8 cellular contexts compared by ENCODE assay signal in the genomic region with DNA sequence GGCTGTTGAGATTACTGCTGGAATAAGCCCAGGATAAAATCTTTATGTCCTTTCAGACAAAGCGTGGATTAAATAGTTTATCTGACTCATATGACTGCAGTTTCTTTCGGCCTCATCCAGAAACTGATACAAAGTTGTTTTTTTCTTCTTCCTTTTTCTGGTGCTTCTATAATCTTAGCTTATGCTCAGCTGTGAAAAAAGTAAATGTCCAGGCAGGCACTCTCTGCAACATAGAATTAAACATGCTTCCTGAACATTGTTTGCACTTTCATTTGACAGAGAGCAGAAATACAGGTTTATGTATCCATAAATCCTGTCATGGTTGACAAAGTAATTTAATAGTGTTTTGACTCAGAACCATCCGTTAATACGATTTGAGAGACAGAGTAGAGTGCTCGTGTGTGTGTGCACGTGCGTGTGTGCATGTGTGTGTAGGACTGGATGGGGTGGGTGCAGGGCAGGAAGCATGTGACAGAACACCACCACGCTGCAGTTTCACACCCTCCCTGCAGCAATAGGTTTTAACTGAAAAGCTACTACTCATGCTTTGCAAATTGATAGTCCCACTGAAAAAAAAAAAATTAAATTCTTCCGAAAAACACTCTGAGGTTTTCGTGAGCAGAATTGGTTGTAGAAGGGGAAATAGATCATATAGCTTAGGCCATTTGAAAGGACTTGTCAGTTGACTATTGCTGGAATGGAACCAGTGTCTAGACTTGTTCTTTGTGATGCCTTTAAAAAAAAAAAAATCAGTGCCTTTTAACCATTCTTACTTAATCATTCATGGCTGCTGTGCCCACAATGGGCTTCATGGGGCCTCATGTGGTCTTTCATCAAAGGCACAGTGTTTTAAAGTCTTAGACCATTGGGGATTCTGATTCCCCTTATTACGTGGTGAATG.
DNase-seq lines count a peak whose midpoint lies in the region; ATAC-seq and TF ChIP-seq lines count a peak whose summit lies in the region.

No MANE protein-coding gene starts in this region.

- no peaks in the 10 kb centered on the region for H3K36me3 ChIP-seq in left ventricle myocardium inferior

- peak overlapping the region; percentile 71 to 92 for H3K4me3 Mint-ChIP-seq in activated T-cell treated with anti-CD3 and anti-CD28 coated beads, Interleukin-2, amount 50 U/mL, for 72 hours

- peaks cover 96% of the 10 kb centered on the region for H3K4me1 ChIP-seq in left ventricle myocardium inferior

- ATAC-seq in HG03064 (IDR thresholded peaks at IDR 0.05; ENCODE audit: low read depth, unreplicated experiment), result peak; percentile 90
- ATAC-seq in activated T-cell treated with anti-CD3 and anti-CD28 coated beads, Interleukin-2, amount 50 U/mL, for 72 hours (replicated peaks in 1 of 2), result peak; percentile 89 to 94

- no peaks in the 10 kb centered on the region for H3K9me3 Mint-ChIP-seq in activated T-cell treated with anti-CD3 and anti-CD28 coated beads, Interleukin-2, amount 50 U/mL, for 72 hours

- H3K27ac Mint-ChIP-seq in activated T-cell treated with anti-CD3 and anti-CD28 coated beads, Interleukin-2, amount 50 U/mL, for 72 hours, result peak overlapping the region; percentile 86

- no peaks in the 10 kb centered on the region for H3K27me3 ChIP-seq in left ventricle myocardium inferior (ENCODE audit: low read depth)

- no peak for TF ChIP-seq CTCF in left ventricle myocardium inferior (IDR thresholded peaks at IDR 0.05; ENCODE audit: borderline replicate concordance)

- H3K4me1 Mint-ChIP-seq in activated T-cell treated with anti-CD3 and anti-CD28 coated beads, Interleukin-2, amount 50 U/mL, for 72 hours (ENCODE audit: low read depth), result peaks cover 71% of the 10 kb centered on the region

- DNase-seq in NCI-H345 (lab: John Stamatoyannopoulos, UW) (peak; percentile 33), NCI-H345 treated with DMSO at 0.1 percent for 48 hours (lab: John Stamatoyannopoulos, UW; ENCODE audit: unreplicated experiment) (no peak), NCI-H69 (lab: John Stamatoyannopoulos, UW) (peak; percentile 90), left ventricle myocardium inferior (peak; percentile 47), iPS-NIHi11 (ENCODE audit: low spot score) (no peak)
- peak; percentile 50 to 59 for DNase-seq in activated T-cell treated with anti-CD3 and anti-CD28 coated beads, Interleukin-2, amount 50 U/mL, for 72 hours
- peak; percentile 22 to 29 for DNase-seq in stimulated activated CD4-positive, alpha-beta T cell treated with anti-CD3 and anti-CD28 coated beads, Interleukin-1b, Interleukin-23, amount 100 ng/mL, for 4 hours (ENCODE audit: low read depth in 2 of 2)

- intact Hi-C loops in left ventricle myocardium inferior (cut with micrococcal nuclease), result no loop called here

- peaks cover 0 to 4% of the 10 kb centered on the region in 2 donors for H3K36me3 Mint-ChIP-seq in activated T-cell treated with anti-CD3 and anti-CD28 coated beads, Interleukin-2, amount 50 U/mL, for 72 hours (ENCODE audit: insufficient read depth in 2 of 2)

- H3K9me3 ChIP-seq in left ventricle myocardium inferior (replicated peaks), result no peaks in the 10 kb centered on the region

- H3K27ac ChIP-seq in left ventricle myocardium inferior (replicated peaks), result peak overlapping the region; percentile 73

- H3K4me3 ChIP-seq in left ventricle myocardium inferior, result peak overlapping the region; percentile 40

- H3K27me3 Mint-ChIP-seq in activated T-cell treated with anti-CD3 and anti-CD28 coated beads, Interleukin-2, amount 50 U/mL, for 72 hours (ENCODE audit: low read depth), result no peaks in the 10 kb centered on the region

Comparison
In these comparisons a context has a peak if more than half of its experiments do, and no peak if none do; other contexts are left out.
1. DNase-seq: peak in NCI-H345 (single experiment), NCI-H69 (single experiment), activated T-cell treated with anti-CD3 and anti-CD28 coated beads, Interleukin-2, amount 50 U/mL, for 72 hours (2 of 2), left ventricle myocardium inferior (single experiment) and stimulated activated CD4-positive, alpha-beta T cell treated with anti-CD3 and anti-CD28 coated beads, Interleukin-1b, Interleukin-23, amount 100 ng/mL, for 4 hours (2 of 2); none in NCI-H345 treated with DMSO at 0.1 percent for 48 hours (single experiment) and iPS-NIHi11 (single experiment).